In the genomic region with DNA sequence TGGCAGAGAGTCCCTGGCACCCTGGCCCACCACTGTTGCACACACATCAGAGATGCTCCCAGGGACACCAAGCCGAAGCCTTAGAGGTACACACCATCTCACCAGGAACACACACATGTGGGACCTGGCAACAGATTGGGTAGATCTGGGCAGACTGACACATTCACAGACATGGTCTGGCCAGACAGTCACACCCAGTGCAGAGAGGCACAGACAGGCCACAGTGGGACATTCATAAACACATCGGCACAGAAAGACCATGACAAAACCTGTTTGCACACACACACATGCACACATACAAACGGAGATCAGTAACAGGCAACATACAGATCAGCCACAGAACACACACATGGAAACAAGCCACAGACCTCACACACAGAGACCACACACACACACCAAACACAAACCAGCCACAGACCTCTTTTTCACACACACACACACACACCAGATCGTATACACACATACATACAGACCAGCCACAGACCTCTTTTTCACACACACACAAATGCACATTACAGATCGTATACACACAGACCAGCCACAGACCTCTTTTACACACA, we compare ENCODE assay signal across 7 cellular contexts. TPM values are rescaled to one million over a fixed set of nuclear protein-coding genes. Genes with fewer than 3 reads are reported as not detected.
DNase-seq lines count a peak whose midpoint lies in the region; ATAC-seq, FAIRE-seq and TF ChIP-seq lines count a peak whose summit lies in the region.

No MANE protein-coding gene starts in this region.

- POLR2A ChIA-PET in HEK293 (lab: Yijun Ruan, JAX) = no interaction called here

- intact Hi-C loops in pancreas (cut with DNase I) = no loop called here

- H3K4me3 Mint-ChIP-seq in T-helper 2 cell treated with Interferon-gamma antibody and Interleukin-4, amounts not matched to agents 5 μg/mL and 100 μg/mL, for 36 hours = no peak overlapping the region

- WGBS in pancreas, 2 donors = 58 to 66% methylated on average over 5 of the region's 5 CpGs

- peaks cover 25% of the 10 kb centered on the region for H3K4me1 Mint-ChIP-seq in T-helper 2 cell treated with Interferon-gamma antibody and Interleukin-4, amounts not matched to agents 5 μg/mL and 100 μg/mL, for 36 hours (ENCODE audit: low read depth)

- peak; percentile 33 for DNase-seq in T-helper 2 cell treated with Interferon-gamma antibody and Interleukin-4, amounts not matched to agents 5 μg/mL and 100 μg/mL, for 36 hours (ENCODE audit: low spot score)
- DNase-seq in fibroblast of villous mesenchyme (ENCODE audit: low read depth) (peak; percentile 41), pancreas (no peak)
- DNase-seq in stimulated activated naive CD8-positive, alpha-beta T cell treated with anti-CD3 and anti-CD28 coated beads, Interleukin-15, Interleukin-2, amounts not matched to agents 100 U/mL and 50 U/mL, for 24 hours = peak; percentile 35

- H3K9me3 ChIP-seq in HEK293 (ENCODE audit: control insufficient read depth, insufficient read depth, low read depth, low read length) (no peaks in the 10 kb centered on the region), pancreas (no peaks in the 10 kb centered on the region)

- H3K27me3 Mint-ChIP-seq in T-helper 2 cell treated with Interferon-gamma antibody and Interleukin-4, amounts not matched to agents 5 μg/mL and 100 μg/mL, for 36 hours (ENCODE audit: low read depth) = no peaks in the 10 kb centered on the region

- H3K9me3 Mint-ChIP-seq in T-helper 2 cell treated with Interferon-gamma antibody and Interleukin-4, amounts not matched to agents 5 μg/mL and 100 μg/mL, for 36 hours = no peaks in the 10 kb centered on the region

- H3K4me3 ChIP-seq in HEK293 (ENCODE audit: low read depth, low read length) = no peak overlapping the region
- H3K4me3 ChIP-seq in fibroblast of villous mesenchyme (ENCODE audit: low read depth, low read length) = no peak overlapping the region
- no peak overlapping the region for H3K4me3 ChIP-seq in pancreas

- H3K27ac ChIP-seq in HEK293 (ENCODE audit: extremely low read depth, low read depth, low read length) = no peak overlapping the region
- peak overlapping the region in 2 of 4 donors; percentile 95 to 99 for H3K27ac ChIP-seq in pancreas

- FAIRE-seq in pancreas (lab: Jason Lieb, UNC) = no peak

- CTCF ChIA-PET in HEK293 (lab: Yijun Ruan, JAX) = no interaction called here

- H3K27ac Mint-ChIP-seq in T-helper 2 cell treated with Interferon-gamma antibody and Interleukin-4, amounts not matched to agents 5 μg/mL and 100 μg/mL, for 36 hours = no peak overlapping the region

- no peak for TF ChIP-seq CTCF in HEK293 (tag by site-specific recombination; IDR thresholded peaks at IDR 0.05)
- TF ChIP-seq CTCF in fibroblast of villous mesenchyme (IDR thresholded peaks at IDR 0.05; ENCODE audit: insufficient read depth, low read depth, low read length) = no peak
- TF ChIP-seq CTCF in pancreas (IDR thresholded peaks at IDR 0.05) = no peak

- H3K36me3 Mint-ChIP-seq in T-helper 2 cell treated with Interferon-gamma antibody and Interleukin-4, amounts not matched to agents 5 μg/mL and 100 μg/mL, for 36 hours (ENCODE audit: low read depth) = no peaks in the 10 kb centered on the region

- no peak for ATAC-seq in stimulated activated naive CD8-positive, alpha-beta T cell treated with anti-CD3 and anti-CD28 coated beads, Interleukin-15, Interleukin-2, amounts not matched to agents 100 U/mL and 50 U/mL, for 24 hours
- ATAC-seq in GM18873 (IDR thresholded peaks at IDR 0.05; ENCODE audit: low FRiP score, unreplicated experiment) = no peak
- no peak for ATAC-seq in HG03097 (IDR thresholded peaks at IDR 0.05; ENCODE audit: low FRiP score, unreplicated experiment)
- ATAC-seq in pancreas = no peak

- H3K27me3 ChIP-seq in pancreas = no peaks in the 10 kb centered on the region

- peaks cover 12% of the 10 kb centered on the region for H3K4me1 ChIP-seq in HEK293 (ENCODE audit: control insufficient read depth, insufficient read depth, low read length)
- peaks cover 16 to 52% (median 23%) of the 10 kb centered on the region in 3 donors for H3K4me1 ChIP-seq in pancreas

- H3K36me3 ChIP-seq in HEK293 (ENCODE audit: control insufficient read depth in 2 of 2, insufficient read depth in 1 of 2, low read length in 2 of 2) (no peaks in the 10 kb centered on the region), pancreas (no peaks in the 10 kb centered on the region)

TF ChIP-seq in HEK293, 187 proteins besides CTCF, POLR2A, EP300 and RAD21 (continues in another document):
- TF ChIP-seq, protein P1, sequence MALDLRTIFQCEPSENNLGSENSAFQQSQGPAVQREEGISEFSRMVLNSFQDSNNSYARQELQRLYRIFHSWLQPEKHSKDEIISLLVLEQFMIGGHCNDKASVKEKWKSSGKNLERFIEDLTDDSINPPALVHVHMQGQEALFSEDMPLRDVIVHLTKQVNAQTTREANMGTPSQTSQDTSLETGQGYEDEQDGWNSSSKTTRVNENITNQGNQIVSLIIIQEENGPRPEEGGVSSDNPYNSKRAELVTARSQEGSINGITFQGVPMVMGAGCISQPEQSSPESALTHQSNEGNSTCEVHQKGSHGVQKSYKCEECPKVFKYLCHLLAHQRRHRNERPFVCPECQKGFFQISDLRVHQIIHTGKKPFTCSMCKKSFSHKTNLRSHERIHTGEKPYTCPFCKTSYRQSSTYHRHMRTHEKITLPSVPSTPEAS (tag by site-specific recombination; IDR thresholded peaks at IDR 0.05) = peak; percentile 76
- 0 out of 2 replicates have a peak, but pooled peaks have one; percentile 25 for TF ChIP-seq ZNF600 (tag by site-specific recombination; IDR thresholded peaks at IDR 0.05)
- 0 out of 2 replicates have a peak, but pooled peaks have one; percentile 40 for TF ChIP-seq ZNF311 (tag by site-specific recombination; IDR thresholded peaks at IDR 0.05; ENCODE audit: borderline replicate concordance)
- no peak for TF ChIP-seq ZSCAN30 (tag by site-specific recombination; IDR thresholded peaks at IDR 0.05)
- TF ChIP-seq, protein P2, sequence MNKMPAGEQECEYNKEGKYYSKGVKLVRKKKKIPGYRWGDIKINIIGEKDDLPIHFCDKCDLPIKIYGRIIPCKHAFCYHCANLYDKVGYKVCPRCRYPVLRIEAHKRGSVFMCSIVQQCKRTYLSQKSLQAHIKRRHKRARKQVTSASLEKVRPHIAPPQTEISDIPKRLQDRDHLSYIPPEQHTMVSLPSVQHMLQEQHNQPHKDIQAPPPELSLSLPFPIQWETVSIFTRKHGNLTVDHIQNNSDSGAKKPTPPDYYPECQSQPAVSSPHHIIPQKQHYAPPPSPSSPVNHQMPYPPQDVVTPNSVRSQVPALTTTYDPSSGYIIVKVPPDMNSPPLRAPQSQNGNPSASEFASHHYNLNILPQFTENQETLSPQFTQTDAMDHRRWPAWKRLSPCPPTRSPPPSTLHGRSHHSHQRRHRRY (tag by site-specific recombination; IDR thresholded peaks at IDR 0.05) = 0 out of 2 replicates have a peak, but pooled peaks have one; percentile 14
- TF ChIP-seq ZNF513 (tag by site-specific recombination; IDR thresholded peaks at IDR 0.05) = no peak
- no peak for TF ChIP-seq ZNF585B (tag by site-specific recombination; IDR thresholded peaks at IDR 0.05)
- no peak for TF ChIP-seq ZBTB21 (tag by site-specific recombination; IDR thresholded peaks at IDR 0.05)
- 0 out of 2 replicates have a peak, but pooled peaks have one; percentile 9 for TF ChIP-seq ZBTB10 (tag by site-specific recombination; IDR thresholded peaks at IDR 0.05)
- TF ChIP-seq MZF1 (tag by site-specific recombination; IDR thresholded peaks at IDR 0.05; ENCODE audit: borderline replicate concordance) = no peak

RNA-seq across cellular contexts. Expression of gene JUNB, which starts 6.3 kb away (rescaled TPM):
- total RNA-seq in fibroblast of villous mesenchyme = 88.1 and 107 TPM in 2 replicates
- total RNA-seq in pancreas = 100 to 1,000 TPM in 2 of 6 donors, 10 to 100 TPM in 4; 41.6 to 109 (median 70.7) TPM
- polyA plus RNA-seq in pancreas = 100 to 1,000 TPM; 172 to 206 TPM

RNA-seq across cellular contexts. Expression of gene HOOK2, which starts 9.6 kb away (rescaled TPM):
- total RNA-seq in fibroblast of villous mesenchyme (12.2 and 15.1 TPM in 2 replicates), pancreas (10 to 100 TPM; 37.7 to 60.9 (median 49.0) TPM)
- polyA plus RNA-seq in pancreas = 100 to 1,000 TPM; 268 to 300 TPM

RNA-seq across cellular contexts. Expression of gene PRDX2, which starts 16.6 kb away (rescaled TPM):
- total RNA-seq in fibroblast of villous mesenchyme (222 and 230 TPM in 2 replicates), pancreas (100 to 1,000 TPM in 4 of 6 donors, 10 to 100 TPM in 2; 77.5 to 109 (median 103) TPM)
- 100 to 1,000 TPM in 1 of 2 donors, 10 to 100 TPM in 1; 75.8 to 172 TPM for polyA plus RNA-seq in pancreas

RNA-seq across cellular contexts. Expression of gene THSD8, which starts 16.9 kb away (rescaled TPM):
- total RNA-seq in fibroblast of villous mesenchyme (not detected in 2 replicates), pancreas (1 to 10 TPM in 5 of 6 donors, under 1 TPM in 1; 0.90 to 3.9 (median 2.1) TPM)
- polyA plus RNA-seq in pancreas = 1 to 10 TPM; 1.3 to 2.0 TPM

RNA-seq across cellular contexts. Expression of gene RNASEH2A, which starts 21.4 kb away (rescaled TPM):
- total RNA-seq in fibroblast of villous mesenchyme (20.0 and 22.9 TPM in 2 replicates), pancreas (1 to 10 TPM; 1.7 to 6.0 (median 3.0) TPM)
- polyA plus RNA-seq in pancreas = 1 to 10 TPM; 3.9 to 5.5 TPM

Comparison
In these comparisons a context has a peak if more than half of its experiments do, and no peak if none do; other contexts are left out.
1. DNase-seq: peak in T-helper 2 cell treated with Interferon-gamma antibody and Interleukin-4, amounts not matched to agents 5 μg/mL and 100 μg/mL, for 36 hours (single experiment), fibroblast of villous mesenchyme (single experiment) and stimulated activated naive CD8-positive, alpha-beta T cell treated with anti-CD3 and anti-CD28 coated beads, Interleukin-15, Interleukin-2, amounts not matched to agents 100 U/mL and 50 U/mL, for 24 hours (single experiment); none in pancreas (0 of 6).